Comparison of ENCODE assay signal across 8 cellular contexts in genomic region chr11:1862588-1863351, GRCh38. TPM values are rescaled to one million over a fixed set of nuclear protein-coding genes. Genes with fewer than 3 reads are reported as not detected.
DNase-seq lines count a peak whose midpoint lies in the region; ATAC-seq and TF ChIP-seq lines count a peak whose summit lies in the region.
"Had no signal": no experiment of that assay in that cellular context is flagged by ENCODE, and none has a peak within 500 bp of the region (broad histone marks: within the 10 kb centered on the region; RNA-seq: fewer than 3 reads in every experiment).

No MANE protein-coding gene starts in this region.

- H3K9me3 ChIP-seq in GM23248 (ENCODE audit: low read depth) (no peaks in the 10 kb centered on the region), osteoblast (ENCODE audit: low read depth, low read length) (no peaks in the 10 kb centered on the region)

- H3K4me3 ChIP-seq in GM23248 (no peak overlapping the region), osteoblast (ENCODE audit: insufficient read depth, low read length) (peak overlapping the region; percentile 37)

- DNase-seq in GM23248 (peak; percentile 58), osteoblast (ENCODE audit: insufficient read length, low spot score, missing footprints) (peak; percentile 97), RKO (ENCODE audit: low spot score) (no peak)
- DNase-seq in central memory CD8-positive, alpha-beta T cell (ENCODE audit: low spot score in 2 of 2): no peak
- DNase-seq: COR-L47 had no signal

- H3K36me3 ChIP-seq in GM23248 (ENCODE audit: low read depth) (no peaks in the 10 kb centered on the region), osteoblast (ENCODE audit: insufficient read depth, low read length) (no peaks in the 10 kb centered on the region)

- TF ChIP-seq CTCF in osteoblast (IDR thresholded peaks at IDR 0.05; ENCODE audit: extremely low read depth, low read depth, low read length): no peak

- H4K20me1 ChIP-seq in GM23248 (ENCODE audit: insufficient read depth): no peaks in the 10 kb centered on the region
- no peaks in the 10 kb centered on the region for H4K20me1 ChIP-seq in osteoblast (ENCODE audit: insufficient read depth, low read length)

- H3K27ac ChIP-seq in GM23248: no peak overlapping the region; the same call in 1 of the 2 replicates
- H3K27ac ChIP-seq in osteoblast (ENCODE audit: low read depth, low read length): peak overlapping the region; percentile 92

- peaks cover 4% of the 10 kb centered on the region; the same call in 1 of the 2 replicates for H3K27me3 ChIP-seq in GM23248 (replicated peaks; ENCODE audit: insufficient read depth)
- no peaks in the 10 kb centered on the region for H3K27me3 ChIP-seq in osteoblast (ENCODE audit: insufficient read depth, low read length)

- no peaks in the 10 kb centered on the region for H3K9me2 ChIP-seq in GM23248 (ENCODE audit: insufficient read depth)

- H3K4me3 Mint-ChIP-seq in central memory CD8-positive, alpha-beta T cell: peak overlapping the region; percentile 21

- in situ Hi-C loops in GM23248 (cut with MboI): loop anchor here (25.0 kb wide), 1 partner anchor 300 kb away; the partner anchor contains the start of genes INS and TH

- no peak overlapping the region for H3K27ac Mint-ChIP-seq in central memory CD8-positive, alpha-beta T cell (ENCODE audit: low read depth)

- WGBS in GM23248 (ENCODE audit: low coverage in 1 of 2, low lambda C conversion rate in 2 of 2, missing lambda C conversion rate in 2 of 2), 2 experiments: 48 to 64% methylated on average over 13 to 14 of the region's 14 CpGs

- H3K4me1 ChIP-seq in GM23248 (ENCODE audit: insufficient read depth) (peaks cover 15% of the 10 kb centered on the region), osteoblast (ENCODE audit: insufficient read depth, low read length) (peaks cover 32% of the 10 kb centered on the region)

- H3K27me3 Mint-ChIP-seq in central memory CD8-positive, alpha-beta T cell: no peaks in the 10 kb centered on the region

- H3K79me2 ChIP-seq in GM23248 (ENCODE audit: insufficient read depth): no peaks in the 10 kb centered on the region
- no peaks in the 10 kb centered on the region for H3K79me2 ChIP-seq in osteoblast (ENCODE audit: insufficient read depth, low read length)

- H3F3A ChIP-seq in GM23248 (ENCODE audit: insufficient read depth): no peaks in the 10 kb centered on the region

- no peak overlapping the region for H2AFZ ChIP-seq in GM23248
- peak overlapping the region; percentile 74 for H2AFZ ChIP-seq in osteoblast (ENCODE audit: low read length)

- H3K4me2 ChIP-seq in GM23248 (ENCODE audit: unreplicated experiment) (no peak overlapping the region), osteoblast (ENCODE audit: insufficient read depth, low read length) (peak overlapping the region; percentile 74)

- peaks cover 24% of the 10 kb centered on the region for H3K4me1 Mint-ChIP-seq in central memory CD8-positive, alpha-beta T cell

- peaks cover 16% of the 10 kb centered on the region for H3K36me3 Mint-ChIP-seq in central memory CD8-positive, alpha-beta T cell (ENCODE audit: insufficient read depth)

- no peak overlapping the region for H3K9ac ChIP-seq in GM23248

- no peak for ATAC-seq in central memory CD8-positive, alpha-beta T cell (replicated peaks; ENCODE audit: extremely low read depth, poor library complexity, severe bottlenecking)
- ATAC-seq in GM21528 (IDR thresholded peaks at IDR 0.05; ENCODE audit: low FRiP score, unreplicated experiment) (no peak), HG03571 (IDR thresholded peaks at IDR 0.05; ENCODE audit: unreplicated experiment) (no peak)

- no peaks in the 10 kb centered on the region for H3K9me3 Mint-ChIP-seq in central memory CD8-positive, alpha-beta T cell

RNA-seq across cellular contexts. Expression of gene LSP1, which starts 9.9 kb away (rescaled TPM):
- total RNA-seq in GM23248 (2014; rRNA removed; shearing (Covaris generic)): not detected in 2 replicates
- polyA plus RNA-seq in GM23248 (2016; fragmentation: Nextera tagmentation; extraction: Ambion mirVana): 0.36 and 1.3 TPM in 2 replicates
- total RNA-seq in osteoblast: 41.0 and 54.6 TPM in 2 replicates

RNA-seq across cellular contexts. Expression of gene TNNI2, which starts 24.0 kb away (rescaled TPM):
- not detected in 2 replicates for total RNA-seq in GM23248 (2014; rRNA removed; shearing (Covaris generic))
- polyA plus RNA-seq in GM23248 (2016; fragmentation: Nextera tagmentation; extraction: Ambion mirVana): not detected in 2 replicates
- total RNA-seq in osteoblast: not detected in 2 replicates

RNA-seq across cellular contexts. Expression of gene SYT8, which starts 28.0 kb away (rescaled TPM):
- not detected in 2 replicates for total RNA-seq in GM23248 (2014; rRNA removed; shearing (Covaris generic))
- polyA plus RNA-seq in GM23248 (2016; fragmentation: Nextera tagmentation; extraction: Ambion mirVana): not detected in 2 replicates
- 0.36 and 0.59 TPM in 2 replicates for total RNA-seq in osteoblast
- total RNA-seq: left cardiac atrium had no signal

RNA-seq across cellular contexts. Expression of gene PRR33, which starts 28.9 kb away (rescaled TPM):
- not detected in 2 replicates for total RNA-seq in GM23248 (2014; rRNA removed; shearing (Covaris generic))
- not detected in 2 replicates for polyA plus RNA-seq in GM23248 (2016; fragmentation: Nextera tagmentation; extraction: Ambion mirVana)
- total RNA-seq in osteoblast: not detected in 2 replicates

RNA-seq across cellular contexts. Expression of gene TNNT3, which starts 56.7 kb away (rescaled TPM):
- total RNA-seq in GM23248 (2014; rRNA removed; shearing (Covaris generic)): not detected in 2 replicates
- not detected in 2 replicates for polyA plus RNA-seq in GM23248 (2016; fragmentation: Nextera tagmentation; extraction: Ambion mirVana)
- total RNA-seq in osteoblast: not detected in 2 replicates

Comparison
In these comparisons a context has a peak if more than half of its experiments do, and no peak if none do; other contexts are left out.
1. DNase-seq: peak in GM23248 (single experiment) and osteoblast (single experiment); none in central memory CD8-positive, alpha-beta T cell (0 of 2) and RKO (single experiment).
2. RNA of gene LSP1, which starts 9.9 kb away (total RNA-seq): 41.0 to 54.6 TPM in osteoblast; not detected in GM23248; every median in the first group is over 10 times any median in the second.